In genomic region chr5:38809388-38810359, GRCh38 we compare ENCODE assay signal across 8 cellular contexts. TPM values are rescaled to one million over a fixed set of nuclear protein-coding genes. Genes with fewer than 3 reads are reported as not detected.
DNase-seq lines count a peak whose midpoint lies in the region; ATAC-seq and TF ChIP-seq lines count a peak whose summit lies in the region.

No MANE protein-coding gene starts in this region.

- ATAC-seq in HG03565 (IDR thresholded peaks at IDR 0.05; ENCODE audit: unreplicated experiment) (peak; percentile 72), esophagus mucosa (peak; percentile 84), GM18909 (IDR thresholded peaks at IDR 0.05; ENCODE audit: poor library complexity, unreplicated experiment) (no peak)

- WGBS in stomach, 5 donors, result 20 to 29% (median 22%) methylated on average over 14 of the region's 14 CpGs

- H3K27me3 ChIP-seq in muscle layer of duodenum (ENCODE audit: low read depth, low read length) (no peaks in the 10 kb centered on the region), stomach (peaks cover 0 to 4% (median 0%) of the 10 kb centered on the region in 3 donors)

- peaks cover 26% of the 10 kb centered on the region for H3K27me3 Mint-ChIP-seq in activated CD4-positive, alpha-beta memory T cell treated with anti-CD3 and anti-CD28 coated beads for 36 hours

- TF ChIP-seq CTCF in GM10266 (IDR thresholded peaks at IDR 0.05; ENCODE audit: control insufficient read depth, insufficient read depth, low read depth, missing control alignments) (peak; percentile 64), stomach (IDR thresholded peaks at IDR 0.05) (peak in 5 of 7 experiments; percentile 63 to 86 (median 80))

- no peak for TF ChIP-seq POLR2A in stomach (IDR thresholded peaks at IDR 0.05)

- intact Hi-C loops in activated CD4-positive, alpha-beta memory T cell treated with anti-CD3 and anti-CD28 coated beads for 36 hours (cut with micrococcal nuclease), result loop anchor here (1.0 to 10.0 kb wide), 5 partner anchors 252 to 545 kb away; partner anchors contain the start of gene LIFR
- intact Hi-C loops in stomach (cut with DNase I; ENCODE audit: low total_unique reads), result loop anchor here (10.0 kb wide), 1 partner anchor 365 kb away; no protein-coding TSS in a partner anchor

- no peak overlapping the region for H3K27ac Mint-ChIP-seq in activated CD4-positive, alpha-beta memory T cell treated with anti-CD3 and anti-CD28 coated beads for 36 hours

- H3K4me3 ChIP-seq in muscle layer of duodenum (ENCODE audit: low read depth in 1 of 2, low read length in 2 of 2) (no peak overlapping the region), stomach (no peak overlapping the region)

- no peaks in the 10 kb centered on the region for H3K36me3 ChIP-seq in muscle layer of duodenum (ENCODE audit: control insufficient read depth in 1 of 2, insufficient read depth in 2 of 2, low read length in 2 of 2)
- H3K36me3 ChIP-seq in stomach, result no peaks in the 10 kb centered on the region

- no peak overlapping the region for H3K4me3 Mint-ChIP-seq in activated CD4-positive, alpha-beta memory T cell treated with anti-CD3 and anti-CD28 coated beads for 36 hours

- H3K9me3 ChIP-seq in muscle layer of duodenum (ENCODE audit: control insufficient read depth in 1 of 2, low read length in 2 of 2), result no peaks in the 10 kb centered on the region
- no peaks in the 10 kb centered on the region for H3K9me3 ChIP-seq in stomach

- H3K36me3 Mint-ChIP-seq in activated CD4-positive, alpha-beta memory T cell treated with anti-CD3 and anti-CD28 coated beads for 36 hours, result no peaks in the 10 kb centered on the region

- TF ChIP-seq EP300 in stomach (IDR thresholded peaks at IDR 0.05), result no peak

- H3K9me3 Mint-ChIP-seq in activated CD4-positive, alpha-beta memory T cell treated with anti-CD3 and anti-CD28 coated beads for 36 hours, result peaks cover 6% of the 10 kb centered on the region

- peak; percentile 72 for DNase-seq in GM10266 (ENCODE audit: extremely low spot score)
- DNase-seq in NCI-H526 (lab: John Stamatoyannopoulos, UW), result peak; percentile 71 to 88
- DNase-seq in activated CD4-positive, alpha-beta memory T cell treated with anti-CD3 and anti-CD28 coated beads for 36 hours, result peak; percentile 75
- DNase-seq in stomach, result peak; percentile 85

- POLR2A ChIA-PET in activated CD4-positive, alpha-beta memory T cell treated with anti-CD3 and anti-CD28 coated beads for 36 hours (lab: Charles Lee), result interaction anchor here (1.0 kb wide), 1 partner anchor 369 kb away, joined by 3 read pairs; no protein-coding TSS in a partner anchor

- H3K4me1 ChIP-seq in muscle layer of duodenum (ENCODE audit: control insufficient read depth in 1 of 2, insufficient read depth in 2 of 2, low read length in 2 of 2) (no peaks in the 10 kb centered on the region), stomach (peaks cover 0 to 28% (median 12%) of the 10 kb centered on the region in 4 donors)

- H3K4me1 Mint-ChIP-seq in activated CD4-positive, alpha-beta memory T cell treated with anti-CD3 and anti-CD28 coated beads for 36 hours (ENCODE audit: low read depth), result peaks cover 19% of the 10 kb centered on the region

- CTCF ChIA-PET in activated CD4-positive, alpha-beta memory T cell treated with anti-CD3 and anti-CD28 coated beads for 36 hours (lab: Charles Lee), result interaction anchor here (0.6 to 10.7 kb wide), 28 partner anchors 9 to 544 kb away, joined by 3 to 162 read pairs (median 4); no protein-coding TSS in a partner anchor

- peak overlapping the region; percentile 16 for H3K27ac ChIP-seq in muscle layer of duodenum (ENCODE audit: low read length)
- peak overlapping the region in 3 of 5 donors; percentile 9 to 71 (median 51) for H3K27ac ChIP-seq in stomach

RNA-seq across cellular contexts. Expression of gene OSMR, which starts 36.1 kb away (rescaled TPM):
- under 1 TPM in 1 of 2 experiments, not detected in 1; 0.10 TPM for total RNA-seq in activated CD4-positive, alpha-beta memory T cell treated with anti-CD3 and anti-CD28 coated beads for 36 hours
- 23.1 TPM for total RNA-seq in esophagus mucosa
- 10 to 100 TPM in 4 of 5 donors, 1 to 10 TPM in 1; 5.5 to 50.3 (median 17.9) TPM for total RNA-seq in stomach
- polyA plus RNA-seq in stomach, result 10 to 100 TPM in 1 of 3 donors, 1 to 10 TPM in 2; 2.7 to 11.6 (median 7.9) TPM

Comparison
In these comparisons a context has a peak if more than half of its experiments do, and no peak if none do; other contexts are left out.
1. RNA of gene OSMR, which starts 36.1 kb away (total RNA-seq): 23.1 TPM in esophagus mucosa (single experiment) and 5.5 to 50.3 TPM in stomach; 0.10 TPM in activated CD4-positive, alpha-beta memory T cell treated with anti-CD3 and anti-CD28 coated beads for 36 hours; every median in the first group is over 4 times any median in the second.
2. Peak in every context shown above with its lines, with median percentiles within 50 percentile points of each other: DNase-seq.